In the genomic region with DNA sequence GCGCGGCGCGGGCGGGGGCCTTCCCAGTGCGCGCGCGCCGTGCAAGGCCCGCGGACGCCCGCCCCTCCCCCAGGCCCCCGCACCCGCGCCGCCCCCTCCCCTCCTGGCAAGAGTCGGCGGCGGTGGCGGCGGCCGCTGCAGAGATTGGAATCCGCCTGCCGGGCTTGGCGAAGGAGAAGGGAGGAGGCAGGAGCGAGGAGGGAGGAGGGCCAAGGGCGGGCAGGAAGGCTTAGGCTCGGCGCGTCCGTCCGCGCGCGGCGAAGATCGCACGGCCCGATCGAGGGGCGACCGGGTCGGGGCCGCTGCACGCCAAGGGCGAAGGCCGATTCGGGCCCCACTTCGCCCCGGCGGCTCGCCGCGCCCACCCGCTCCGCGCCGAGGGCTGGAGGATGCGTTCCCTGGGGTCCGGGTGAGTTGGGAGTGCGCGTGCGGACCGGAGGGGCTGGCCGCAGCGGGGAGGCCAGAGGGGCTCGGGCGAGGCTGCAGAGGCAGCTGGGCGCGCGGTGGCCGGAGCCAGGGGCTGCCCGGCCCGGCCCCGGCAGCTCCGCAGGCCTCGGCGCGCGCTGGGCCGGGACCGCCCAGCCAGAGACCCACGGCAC, we compare ENCODE assay signal across 8 cellular contexts. TPM values are rescaled to one million over a fixed set of nuclear protein-coding genes. Genes with fewer than 3 reads are reported as not detected.
DNase-seq lines count a peak whose midpoint lies in the region; ATAC-seq lines count a peak whose summit lies in the region.

Gene BMPR1A, plus strand, starts transcription at position 109 of the 599 bp plus-strand sequence. CDS start 119,400 bp downstream, outside the sequence.

- DNase-seq in Caki2 (ENCODE audit: low read depth), result no peak
- no peak for DNase-seq in cardiac septum (ENCODE audit: low spot score)
- peak; percentile 33 for DNase-seq in renal cortical epithelial cell (ENCODE audit: low read depth)
- DNase-seq in NCI-H1417 treated with DMSO at 0.1 percent for 48 hours (lab: John Stamatoyannopoulos, UW), result no peak
- no peak for DNase-seq in NCI-H1092 treated with DMSO at 0.1 percent for 48 hours (lab: John Stamatoyannopoulos, UW)

- H3K4me3 Mint-ChIP-seq in activated T-helper 17 cell treated with anti-CD3 and anti-CD28 coated beads, Interleukin-2, amount 50 U/mL, for 72 hours, result peak within 1 kb of the TSS; percentile 89

- peaks cover 15% of the 10 kb centered on the region for H3K4me1 Mint-ChIP-seq in activated T-helper 17 cell treated with anti-CD3 and anti-CD28 coated beads, Interleukin-2, amount 50 U/mL, for 72 hours

- peaks cover 6% of the 10 kb centered on the region for H3K36me3 Mint-ChIP-seq in activated T-helper 17 cell treated with anti-CD3 and anti-CD28 coated beads, Interleukin-2, amount 50 U/mL, for 72 hours (ENCODE audit: low read depth)

- peaks cover 6% of the 10 kb centered on the region for H3K27me3 Mint-ChIP-seq in activated T-helper 17 cell treated with anti-CD3 and anti-CD28 coated beads, Interleukin-2, amount 50 U/mL, for 72 hours

- ATAC-seq in GM19395 (IDR thresholded peaks at IDR 0.05; ENCODE audit: unreplicated experiment) (peak; percentile 41), HG03439 (IDR thresholded peaks at IDR 0.05; ENCODE audit: unreplicated experiment) (peak; percentile 34)
- peak; percentile 68 for ATAC-seq in activated T-helper 17 cell treated with anti-CD3 and anti-CD28 coated beads, Interleukin-2, amount 50 U/mL, for 72 hours (replicated peaks)

- H3K27ac Mint-ChIP-seq in activated T-helper 17 cell treated with anti-CD3 and anti-CD28 coated beads, Interleukin-2, amount 50 U/mL, for 72 hours, result peak within 1 kb of the TSS; percentile 92

- intact Hi-C loops in cardiac septum (cut with DNase I), result loop anchor here (1.0 to 2.0 kb wide), 2 partner anchors 45 to 144 kb away; no protein-coding TSS in a partner anchor

- in situ Hi-C loops in Caki2 (cut with HindIII; ENCODE audit: low pct_unique_long_range_greater_than_20kb, low sequenced_read_pairs), result no loop called here

- H3K9me3 Mint-ChIP-seq in activated T-helper 17 cell treated with anti-CD3 and anti-CD28 coated beads, Interleukin-2, amount 50 U/mL, for 72 hours, result no peaks in the 10 kb centered on the region

RNA-seq across cellular contexts. Expression of gene BMPR1A, which starts in this region (rescaled TPM):
- total RNA-seq in Caki2 (2014; rRNA removed; shearing (Covaris generic); ENCODE audit: low replicate concordance), result 23.7 and 24.6 TPM in 2 replicates
- 10 to 100 TPM; 11.1 to 14.4 TPM for total RNA-seq in activated T-helper 17 cell treated with anti-CD3 and anti-CD28 coated beads, Interleukin-2, amount 50 U/mL, for 72 hours
- 60.0 TPM for total RNA-seq in cardiac septum
- 57.0 and 92.9 TPM in 2 replicates for total RNA-seq in renal cortical epithelial cell
